ENCODE assay signal across 28 cellular contexts in the genomic region with DNA sequence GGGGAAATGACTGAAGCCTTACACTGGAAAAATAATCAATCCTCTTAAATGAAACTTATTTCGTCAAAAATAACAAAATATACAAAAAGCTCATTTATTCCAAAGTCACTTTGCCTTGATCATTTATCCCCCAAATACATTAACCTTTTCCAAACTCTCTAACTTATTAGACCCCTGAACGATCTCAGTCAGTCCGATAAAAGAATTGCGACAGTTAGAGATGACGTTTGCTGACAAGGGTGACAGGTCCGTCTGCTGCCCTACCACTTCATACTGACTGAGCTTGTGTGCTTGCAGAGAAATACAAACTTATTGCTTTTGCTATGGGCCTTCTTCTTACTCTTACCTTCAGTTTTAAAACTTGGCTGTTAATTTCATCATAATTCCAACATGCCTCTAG.
"Had no signal": no experiment of that assay in that cellular context is flagged by ENCODE, and none has a peak within 500 bp of the region (broad histone marks: within the 10 kb centered on the region; RNA-seq: fewer than 3 reads in every experiment).

No MANE protein-coding gene starts in this region.

- H3K9me3 ChIP-seq: neutrophil, pancreas, prostate gland, right lobe of liver, sigmoid colon, stomach, thoracic aorta, thyroid gland, tibial nerve, upper lobe of right lung, vagina had no signal

- FAIRE-seq: pancreas, small intestine had no signal

- DNase-seq: naive B cell; naive thymus-derived CD8-positive, alpha-beta T cell; nucleus accumbens; pancreas; retina; right cardiac atrium; right lobe of liver; sigmoid colon; small intestine; stimulated activated CD4-positive, alpha-beta T cell treated with anti-CD3 and anti-CD28 coated beads, Interleukin-15, amount 100 ng/mL, for 24 hours; stimulated activated CD4-positive, alpha-beta T cell treated with anti-CD3 and anti-CD28 coated beads, Interleukin-2, amount 100 ng/mL, for 24 hours; stimulated activated CD4-positive, alpha-beta T cell treated with anti-CD3 and anti-CD28 coated beads, Interleukin-2, amount 100 ng/mL, for 48 hours; stimulated activated CD4-positive, alpha-beta T cell treated with anti-CD3 and anti-CD28 coated beads, Interleukin-4, amount 100 ng/mL, for 24 hours; stimulated activated naive B cell treated with anti-CD40 and anti-IgM and Interleukin-4, amounts not matched to agents 10 μg/mL and 1 μg/mL and 100 μg/mL, for 72 hours; stimulated activated naive CD4-positive, alpha-beta T cell treated with Interleukin-2 at 50 U/mL for 16 hours; stomach; thyroid gland; trophoblast cell; upper lobe of right lung had no signal

- H3K9me3 Mint-ChIP-seq: naive B cell; nephron; neural crest cell; stimulated activated effector memory CD8-positive, alpha-beta T cell treated with anti-CD3 and anti-CD28 coated beads, Interleukin-12 subunit alpha, Interleukin-12 subunit beta, amount 100 ng/mL, for 72 hours; stimulated activated naive B cell treated with anti-CD40 and anti-IgM and Interleukin-4, amounts not matched to agents 10 μg/mL and 1 μg/mL and 100 μg/mL, for 72 hours; stimulated activated naive CD8-positive, alpha-beta T cell treated with anti-CD3 and anti-CD28 coated beads, Interleukin-15, Interleukin-2, amounts not matched to agents 100 ng/mL and 50 ng/mL, for 24 hours had no signal

- H3K4me3 ChIP-seq: pancreas, prostate gland, right lobe of liver, sigmoid colon, stomach, thoracic aorta, thyroid gland, tibial nerve, upper lobe of right lung, vagina had no signal

- H3K4me1 Mint-ChIP-seq: naive B cell; naive thymus-derived CD8-positive, alpha-beta T cell; stimulated activated naive B cell treated with anti-CD40 and anti-IgM and Interleukin-4, amounts not matched to agents 10 μg/mL and 1 μg/mL and 100 μg/mL, for 72 hours had no signal

- ATAC-seq: naive thymus-derived CD8-positive, alpha-beta T cell; pancreas; right cardiac atrium; right lobe of liver; stimulated activated effector memory CD8-positive, alpha-beta T cell treated with anti-CD3 and anti-CD28 coated beads, Interleukin-12 subunit alpha, Interleukin-12 subunit beta, amount 100 ng/mL, for 72 hours; stimulated activated naive B cell treated with anti-CD40 and anti-IgM and Interleukin-4, amounts not matched to agents 10 μg/mL and 1 μg/mL and 100 μg/mL, for 72 hours; upper lobe of right lung had no signal

- H3K27me3 ChIP-seq: neutrophil, pancreas, right lobe of liver, sigmoid colon, stomach, thyroid gland, tibial nerve, upper lobe of right lung, vagina had no signal

- H3K27ac Mint-ChIP-seq: naive B cell; naive thymus-derived CD8-positive, alpha-beta T cell; nephron; stimulated activated effector memory CD8-positive, alpha-beta T cell treated with anti-CD3 and anti-CD28 coated beads, Interleukin-12 subunit alpha, Interleukin-12 subunit beta, amount 100 ng/mL, for 72 hours; stimulated activated naive B cell treated with anti-CD40 and anti-IgM and Interleukin-4, amounts not matched to agents 10 μg/mL and 1 μg/mL and 100 μg/mL, for 72 hours; stimulated activated naive CD8-positive, alpha-beta T cell treated with anti-CD3 and anti-CD28 coated beads, Interleukin-15, Interleukin-2, amounts not matched to agents 100 ng/mL and 50 ng/mL, for 24 hours had no signal

- H3K4me3 Mint-ChIP-seq: naive B cell; naive thymus-derived CD8-positive, alpha-beta T cell; nephron; neural crest cell; stimulated activated effector memory CD8-positive, alpha-beta T cell treated with anti-CD3 and anti-CD28 coated beads, Interleukin-12 subunit alpha, Interleukin-12 subunit beta, amount 100 ng/mL, for 72 hours; stimulated activated naive B cell treated with anti-CD40 and anti-IgM and Interleukin-4, amounts not matched to agents 10 μg/mL and 1 μg/mL and 100 μg/mL, for 72 hours; stimulated activated naive CD8-positive, alpha-beta T cell treated with anti-CD3 and anti-CD28 coated beads, Interleukin-15, Interleukin-2, amounts not matched to agents 100 ng/mL and 50 ng/mL, for 24 hours had no signal

- H3K27ac ChIP-seq: neutrophil, pancreas, prostate gland, right lobe of liver, sigmoid colon, stomach, thoracic aorta, thyroid gland, tibial nerve, upper lobe of right lung, vagina had no signal

- H3K4me1 ChIP-seq: pancreas, prostate gland, right lobe of liver, sigmoid colon, stomach, thyroid gland, tibial nerve, upper lobe of right lung, vagina had no signal

- H3K27me3 Mint-ChIP-seq: naive B cell had no signal

- H3K36me3 ChIP-seq: neutrophil, pancreas, prostate gland, right lobe of liver, sigmoid colon, stomach, thoracic aorta, thyroid gland, tibial nerve, upper lobe of right lung, vagina had no signal

- H3K36me3 Mint-ChIP-seq: naive B cell; naive thymus-derived CD8-positive, alpha-beta T cell; stimulated activated effector memory CD8-positive, alpha-beta T cell treated with anti-CD3 and anti-CD28 coated beads, Interleukin-12 subunit alpha, Interleukin-12 subunit beta, amount 100 ng/mL, for 72 hours; stimulated activated naive B cell treated with anti-CD40 and anti-IgM and Interleukin-4, amounts not matched to agents 10 μg/mL and 1 μg/mL and 100 μg/mL, for 72 hours had no signal
